Comparison of ENCODE assay signal across 22 cellular contexts in genomic region chr14:61154606-61155005, GRCh38.
DNase-seq lines count a peak whose midpoint lies in the region; FAIRE-seq and TF ChIP-seq lines count a peak whose summit lies in the region.
"Had no signal": no experiment of that assay in that cellular context is flagged by ENCODE, and none has a peak within 500 bp of the region (broad histone marks: within the 10 kb centered on the region; RNA-seq: fewer than 3 reads in every experiment).

No MANE protein-coding gene starts in this region.

- no peaks in the 10 kb centered on the region for H3K36me3 ChIP-seq in adipocyte (ENCODE audit: control insufficient read depth, insufficient read depth, low read length, severe bottlenecking)
- H3K36me3 ChIP-seq in adrenal gland (replicated peaks in 1 of 2) = no peaks in the 10 kb centered on the region
- H3K36me3 ChIP-seq: sigmoid colon, stomach had no signal

- H3K36me3 Mint-ChIP-seq in osteocyte (ENCODE audit: unreplicated experiment) = no peaks in the 10 kb centered on the region

- H3K27me3 Mint-ChIP-seq in osteocyte (ENCODE audit: unreplicated experiment) = no peaks in the 10 kb centered on the region

- peak overlapping the region; percentile 49 for H3K4me3 Mint-ChIP-seq in osteocyte (ENCODE audit: unreplicated experiment)
- H3K4me3 Mint-ChIP-seq: activated T-helper 17 cell treated with anti-CD3 and anti-CD28 coated beads, Interleukin-2, amount 50 U/mL, for 72 hours; central memory CD8-positive, alpha-beta T cell; effector memory CD8-positive, alpha-beta T cell had no signal

- H3K4me3 ChIP-seq in adipocyte (ENCODE audit: low read length) = no peak overlapping the region
- no peak overlapping the region for H3K4me3 ChIP-seq in adrenal gland
- H3K4me3 ChIP-seq: mucosa of descending colon, sigmoid colon, SK-N-MC, stomach had no signal

- peak overlapping the region; percentile 67 for H3K27ac ChIP-seq in epithelial cell of prostate
- H3K27ac ChIP-seq in adrenal gland = no peak overlapping the region
- H3K27ac ChIP-seq: sigmoid colon, SK-N-MC, stomach had no signal

- H3K27ac Mint-ChIP-seq in osteocyte (ENCODE audit: unreplicated experiment) = peak overlapping the region; percentile 98
- H3K27ac Mint-ChIP-seq: activated T-helper 17 cell treated with anti-CD3 and anti-CD28 coated beads, Interleukin-2, amount 50 U/mL, for 72 hours; effector memory CD8-positive, alpha-beta T cell had no signal

- no peak for TF ChIP-seq POLR2A in adrenal gland (IDR thresholded peaks at IDR 0.05)

- no peak overlapping the region for H3K9ac ChIP-seq in adipocyte (ENCODE audit: low read length)

- WGBS in adrenal gland, 4 donors = 75 to 82% (median 76%) methylated on average over 3 of the region's 3 CpGs

- intact Hi-C loops in adrenal gland (cut with DNase I) = no loop called here

- no peaks in the 10 kb centered on the region for H3K9me3 Mint-ChIP-seq in osteocyte (ENCODE audit: unreplicated experiment)
- H3K9me3 Mint-ChIP-seq: central memory CD8-positive, alpha-beta T cell had no signal

- H3K27me3 ChIP-seq in adipocyte (replicated peaks; ENCODE audit: control insufficient read depth, insufficient read depth, low read length) (no peaks in the 10 kb centered on the region), adrenal gland (no peaks in the 10 kb centered on the region)
- H3K27me3 ChIP-seq: sigmoid colon, stomach had no signal

- DNase-seq in EH (ENCODE audit: low read depth) (peak; percentile 86), adipocyte (ENCODE audit: low read depth) (peak; percentile 56), epithelial cell of prostate (ENCODE audit: low read depth, low spot score) (no peak), osteocyte (ENCODE audit: extremely low spot score, unreplicated experiment) (no peak), D341Med (ENCODE audit: low spot score) (no peak), adrenal gland (no peak), frontal cortex (ENCODE audit: low spot score in 2 of 2) (no peak)
- no peak for DNase-seq in activated CD4-positive, CD25-positive, alpha-beta regulatory T cell treated with anti-CD3 and anti-CD28 coated beads, Interleukin-2, amount 50 U/mL, for 72 hours
- DNase-seq: AML-193; effector memory CD8-positive, alpha-beta T cell; KG1; mucosa of descending colon; NCI-H2107; NCI-H526; sigmoid colon; stimulated activated CD4-positive, alpha-beta T cell treated with anti-CD3 and anti-CD28 coated beads, Interleukin-2, amount 100 ng/mL, for 24 hours; stomach; T1000 had no signal

- H3K4me1 Mint-ChIP-seq in osteocyte (ENCODE audit: unreplicated experiment) = peaks cover 74% of the 10 kb centered on the region
- H3K4me1 Mint-ChIP-seq: activated T-helper 17 cell treated with anti-CD3 and anti-CD28 coated beads, Interleukin-2, amount 50 U/mL, for 72 hours; central memory CD8-positive, alpha-beta T cell had no signal

- FAIRE-seq in frontal cortex (lab: Jason Lieb, UNC) = no peak
- FAIRE-seq: GM19239 had no signal

- H3K4me1 ChIP-seq in adipocyte (ENCODE audit: control insufficient read depth, insufficient read depth, low read length) (peaks cover 15% of the 10 kb centered on the region), adrenal gland (replicated peaks in 1 of 2) (no peaks in the 10 kb centered on the region)
- H3K4me1 ChIP-seq: sigmoid colon, stomach had no signal

- H3K9me3 ChIP-seq in adipocyte (ENCODE audit: control insufficient read depth, low read length) (no peaks in the 10 kb centered on the region), adrenal gland (replicated peaks in 1 of 3) (no peaks in the 10 kb centered on the region)
- H3K9me3 ChIP-seq: mucosa of descending colon, sigmoid colon, stomach had no signal

- TF ChIP-seq CTCF in osteocyte (IDR thresholded peaks at IDR 0.05) (no peak), adrenal gland (IDR thresholded peaks at IDR 0.05) (no peak)

Comparison
In these comparisons a context has a peak if more than half of its experiments do, and no peak if none do; other contexts are left out.
1. DNase-seq: peak in EH (single experiment) and adipocyte (single experiment); none in epithelial cell of prostate (single experiment), osteocyte (single experiment), activated CD4-positive, CD25-positive, alpha-beta regulatory T cell treated with anti-CD3 and anti-CD28 coated beads, Interleukin-2, amount 50 U/mL, for 72 hours (single experiment), D341Med (single experiment), adrenal gland (0 of 7) and frontal cortex (0 of 2).